Comparison of ENCODE assay signal across 8 cellular contexts in the genomic region with DNA sequence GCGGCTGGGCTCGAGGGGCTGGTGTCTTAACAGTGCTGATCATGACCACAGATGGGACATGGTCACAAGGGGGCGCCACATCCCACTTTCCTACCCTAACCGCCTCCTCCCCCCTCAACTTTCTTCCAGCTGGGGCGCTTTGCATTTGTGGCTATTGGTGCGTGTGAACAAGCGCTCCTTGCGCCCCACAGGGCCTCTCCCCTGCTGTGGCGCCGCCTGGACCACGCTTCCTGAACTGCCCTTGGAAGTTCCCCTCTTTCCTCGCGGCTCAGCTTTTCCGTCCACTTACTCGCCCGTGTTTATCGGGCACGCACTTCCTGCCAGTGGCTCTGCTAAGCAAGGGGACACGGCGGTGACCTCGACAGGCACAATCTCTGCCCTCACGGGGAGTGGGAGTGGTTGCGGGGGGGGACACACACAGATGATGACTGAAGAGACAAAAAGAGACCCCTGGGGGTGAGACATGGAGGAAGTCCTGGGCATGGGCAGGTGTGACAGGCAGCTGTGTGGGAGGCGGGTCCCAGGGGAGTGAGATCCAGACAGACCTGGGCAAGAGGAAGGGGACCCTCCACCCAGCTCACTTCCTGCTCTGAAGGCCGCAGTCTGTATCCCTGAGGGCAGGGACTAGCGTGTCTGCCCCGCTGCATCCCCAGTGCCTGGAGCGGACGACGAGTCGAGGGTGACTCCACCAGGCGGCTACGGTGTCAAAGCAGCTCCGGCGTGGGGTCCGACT.
DNase-seq lines count a peak whose midpoint lies in the region; ATAC-seq lines count a peak whose summit lies in the region.

No MANE protein-coding gene starts in this region.

- DNase-seq in NCI-H2029 treated with DMSO at 0.1 percent for 48 hours (lab: John Stamatoyannopoulos, UW) (peak; percentile 27), cerebellar cortex (ENCODE audit: low spot score) (peak; percentile 62), left kidney (ENCODE audit: low read depth, low spot score) (peak; percentile 89)
- DNase-seq in activated CD4-positive, CD25-positive, alpha-beta regulatory T cell treated with anti-CD3 and anti-CD28 coated beads, Interleukin-2, amount 50 U/mL, for 16 hours (ENCODE audit: low read depth, low spot score): peak; percentile 31
- peak; percentile 45 to 64 (median 55) for DNase-seq in stimulated activated CD4-positive, alpha-beta T cell treated with anti-CD3 and anti-CD28 coated beads, Interleukin-1b, Interleukin-23, amount 100 ng/mL, for 24 hours (ENCODE audit: low read depth in 4 of 4, low spot score in 1 of 4)

- peak overlapping the region; percentile 34; the same call in 1 of the 2 replicates for H3K4me3 ChIP-seq in GM08714 (ENCODE audit: low read length)

- peak; percentile 76 for ATAC-seq in HG02763 (IDR thresholded peaks at IDR 0.05; ENCODE audit: unreplicated experiment)
- no peak for ATAC-seq in GM19328 (IDR thresholded peaks at IDR 0.05; ENCODE audit: unreplicated experiment)

Comparison
In these comparisons a context has a peak if more than half of its experiments do, and no peak if none do; other contexts are left out.
1. DNase-seq: peak in every context shown above with its lines; median percentile 89 in left kidney; 62 in cerebellar cortex; 55 in stimulated activated CD4-positive, alpha-beta T cell treated with anti-CD3 and anti-CD28 coated beads, Interleukin-1b, Interleukin-23, amount 100 ng/mL, for 24 hours; 31 in activated CD4-positive, CD25-positive, alpha-beta regulatory T cell treated with anti-CD3 and anti-CD28 coated beads, Interleukin-2, amount 50 U/mL, for 16 hours; 27 in NCI-H2029 treated with DMSO at 0.1 percent for 48 hours.